In the genomic region with DNA sequence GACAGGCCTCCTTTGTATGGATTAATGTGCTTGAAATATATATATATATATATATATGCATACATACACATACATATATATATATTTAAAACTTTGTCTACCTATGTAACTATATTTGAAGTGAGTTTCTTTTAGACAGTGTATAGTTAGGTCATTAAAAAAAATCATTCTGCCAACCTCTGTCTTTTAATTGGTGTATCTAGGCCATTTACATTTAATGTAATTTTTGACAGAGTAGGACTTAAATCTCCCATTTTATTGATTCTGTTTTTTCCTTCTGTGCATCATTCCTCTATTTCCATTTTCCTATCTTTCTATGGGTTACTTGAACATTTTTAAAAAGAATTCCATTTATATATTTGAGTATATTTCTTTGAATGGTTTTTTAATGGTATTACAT, we compare ENCODE assay signal across 9 cellular contexts.
"Had no signal": no experiment of that assay in that cellular context is flagged by ENCODE, and none has a peak within 500 bp of the region (broad histone marks: within the 10 kb centered on the region; RNA-seq: fewer than 3 reads in every experiment).

No MANE protein-coding gene starts in this region.

- H3K4me2 ChIP-seq: KMS-11 had no signal

- ATAC-seq: HepG2 had no signal

- H3K9ac ChIP-seq: KMS-11 had no signal

- H3K27ac Mint-ChIP-seq: IgD-negative memory B cell had no signal

- H3K4me3 Mint-ChIP-seq: IgD-negative memory B cell had no signal

- H3K27ac ChIP-seq: HL-60, KMS-11 had no signal

- FAIRE-seq: HepG2, HTR-8/SVneo had no signal

- DNase-seq: IMR-90, Karpas-422, KBM-7, KG1 had no signal
